25 cellular contexts compared by ENCODE assay signal in the genomic region with DNA sequence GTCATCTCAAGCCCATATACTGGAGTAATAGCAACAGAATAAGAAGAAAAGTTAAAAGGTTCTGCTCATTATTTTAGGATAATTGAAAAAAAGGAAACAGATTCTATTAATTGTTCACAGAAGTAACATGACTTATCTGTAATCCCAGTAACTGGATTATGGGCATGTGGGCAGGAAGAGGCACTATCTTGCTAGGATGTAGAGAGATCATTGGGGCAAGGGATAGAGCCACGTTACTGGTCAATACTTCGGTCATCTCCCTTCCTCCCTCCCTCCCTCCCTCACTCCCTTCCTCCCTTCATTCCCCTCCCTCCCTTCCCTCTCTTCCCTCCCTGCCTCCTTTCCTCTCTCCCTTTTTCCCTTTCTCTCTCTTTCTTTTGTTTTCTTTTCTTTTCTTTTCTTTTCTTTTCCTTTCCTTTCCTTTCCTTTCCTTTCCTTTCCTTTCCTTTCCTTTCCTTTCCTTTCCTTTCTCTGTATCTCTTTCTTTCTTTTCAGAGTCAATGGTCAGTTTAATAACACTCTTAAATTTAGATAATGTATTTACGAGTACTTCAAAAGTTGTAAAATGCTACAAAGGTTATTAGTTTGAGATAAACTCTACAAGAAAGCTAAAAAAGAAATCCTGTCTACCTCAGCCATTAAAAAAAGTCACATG.
DNase-seq lines count a peak whose midpoint lies in the region; ATAC-seq and TF ChIP-seq lines count a peak whose summit lies in the region.
"Had no signal": no experiment of that assay in that cellular context is flagged by ENCODE, and none has a peak within 500 bp of the region (broad histone marks: within the 10 kb centered on the region; RNA-seq: fewer than 3 reads in every experiment).

No MANE protein-coding gene starts in this region.

- no peak for ATAC-seq in left cardiac atrium
- ATAC-seq in GM19463 (IDR thresholded peaks at IDR 0.05; ENCODE audit: unreplicated experiment) = no peak
- no peak for ATAC-seq in HG02571 (IDR thresholded peaks at IDR 0.05; ENCODE audit: unreplicated experiment)
- ATAC-seq: A549, PC-3 had no signal

- H3K27ac ChIP-seq in right atrium auricular region = peak overlapping the region; percentile 39 to 93
- H3K27ac ChIP-seq in SK-N-SH (ENCODE audit: low read depth in 2 of 2, low read length in 1 of 2) = peak overlapping the region in 1 of 2 experiments; percentile 97; a peak in 2 of 4 replicates
- H3K27ac ChIP-seq: A549, HL-60, SJSA1 had no signal

- no peaks in the 10 kb centered on the region for H3K9me2 ChIP-seq in SK-N-SH

- H3K79me2 ChIP-seq in SK-N-SH (ENCODE audit: insufficient read depth) = no peaks in the 10 kb centered on the region

- H3K4me2 ChIP-seq in SK-N-SH = no peak overlapping the region
- H3K4me2 ChIP-seq: A549 had no signal

- CTCF ChIA-PET in SK-N-SH (lab: Yijun Ruan, JAX) = no interaction called here

- intact Hi-C loops in left cardiac atrium (cut with DNase I) = no loop called here

- peaks cover 0 to 29% of the 10 kb centered on the region in 2 donors for H3K4me1 ChIP-seq in right atrium auricular region
- peaks cover 0 to 74% of the 10 kb centered on the region in 2 experiments; a peak in 2 of 4 replicates for H3K4me1 ChIP-seq in SK-N-SH (ENCODE audit: control insufficient read depth in 1 of 2, insufficient read depth in 2 of 2, low read depth in 1 of 2, low read length in 1 of 2)
- H3K4me1 ChIP-seq: A549, HAP-1, SJSA1 had no signal

- no peaks in the 10 kb centered on the region for H3K36me3 Mint-ChIP-seq in nephron (ENCODE audit: low read depth)
- H3K36me3 Mint-ChIP-seq: CD4-positive, alpha-beta memory T cell had no signal

- TF ChIP-seq RAD21 in SK-N-SH (IDR thresholded peaks at IDR 0.05; ENCODE audit: low read length) = no peak

- no peaks in the 10 kb centered on the region for H4K20me1 ChIP-seq in SK-N-SH (ENCODE audit: insufficient read depth)

- peaks cover 79% of the 10 kb centered on the region for H3K4me1 Mint-ChIP-seq in nephron

- POLR2A ChIA-PET in SK-N-SH (lab: Yijun Ruan, JAX) = no interaction called here

- peak in 1 of 2 experiments; percentile 57; a peak in 1 of 4 replicates for TF ChIP-seq EP300 in SK-N-SH (IDR thresholded peaks at IDR 0.05; ENCODE audit: borderline replicate concordance in 1 of 2, low read depth in 1 of 2, low read length in 1 of 2)

- H3K27me3 ChIP-seq in right atrium auricular region (no peaks in the 10 kb centered on the region), SK-N-SH (ENCODE audit: insufficient read depth) (no peaks in the 10 kb centered on the region)

- DNase-seq in right atrium auricular region (ENCODE audit: low spot score) = no peak
- DNase-seq in left cardiac atrium = no peak
- peak; percentile 42 for DNase-seq in SK-N-SH
- no peak for DNase-seq in NCI-H345 treated with DMSO at 0.1 percent for 48 hours (lab: John Stamatoyannopoulos, UW; ENCODE audit: unreplicated experiment)
- DNase-seq: CD4-positive, alpha-beta memory T cell; COR-L47; GOT3; Kasumi-1; MV-4-11; NCI-H1105; NCI-H1436 treated with DMSO at 0.1 percent for 48 hours; NCI-H187 treated with DMSO at 0.1 percent for 48 hours; NCI-H2171 treated with DMSO at 0.1 percent for 48 hours; NCI-H345; NCI-H524; NCI-H748 treated with DMSO at 0.1 percent for 48 hours; NK-92 treated with Interleukin-12 subunit alpha and Interleukin-12 subunit beta, amount 100 ng/mL, for 24 hours; PC-3 had no signal

- H3K27me3 Mint-ChIP-seq in nephron (ENCODE audit: low read depth) = peaks cover 17% of the 10 kb centered on the region

- H3K27ac Mint-ChIP-seq in nephron = peak overlapping the region; percentile 37 to 70 (median 48)
- H3K27ac Mint-ChIP-seq: CD4-positive, alpha-beta memory T cell had no signal

- H3K36me3 ChIP-seq in right atrium auricular region = no peaks in the 10 kb centered on the region
- H3K36me3 ChIP-seq in SK-N-SH (replicated peaks in 1 of 2; ENCODE audit: control insufficient read depth in 1 of 2, insufficient read depth in 2 of 2, low read length in 1 of 2) = peaks cover 0 to 1% of the 10 kb centered on the region in 2 experiments
- H3K36me3 ChIP-seq: HAP-1, SJSA1 had no signal

- H3K9ac ChIP-seq in SK-N-SH = no peak overlapping the region

- no peaks in the 10 kb centered on the region for H3F3A ChIP-seq in SK-N-SH (replicated peaks; ENCODE audit: insufficient read depth)

- H3K4me3 Mint-ChIP-seq in nephron = no peak overlapping the region
- H3K4me3 Mint-ChIP-seq: CD4-positive, alpha-beta memory T cell had no signal

- H3K4me3 ChIP-seq in right atrium auricular region = no peak overlapping the region
- no peak overlapping the region for H3K4me3 ChIP-seq in SK-N-SH (ENCODE audit: low read depth in 2 of 2, low read length in 1 of 2)
- H3K4me3 ChIP-seq: A549, HAP-1, SJSA1 had no signal

- 52% methylated on average over 3 of the region's 3 CpGs for WGBS in SK-N-SH (ENCODE audit: low lambda C conversion rate)

- no peak overlapping the region for H2AFZ ChIP-seq in SK-N-SH (ENCODE audit: low read depth)

- TF ChIP-seq CTCF in right atrium auricular region (IDR thresholded peaks at IDR 0.05) (no peak), SK-N-SH (IDR thresholded peaks at IDR 0.05) (no peak), nephron (IDR thresholded peaks at IDR 0.05; ENCODE audit: unreplicated experiment in 3 of 3) (no peak)

- H3K9me3 ChIP-seq in right atrium auricular region = no peaks in the 10 kb centered on the region
- H3K9me3 ChIP-seq in SK-N-SH = no peaks in the 10 kb centered on the region
- H3K9me3 ChIP-seq: A549, HAP-1, SJSA1 had no signal

- no peaks in the 10 kb centered on the region for H3K9me3 Mint-ChIP-seq in nephron
- H3K9me3 Mint-ChIP-seq: CD4-positive, alpha-beta memory T cell had no signal

TF ChIP-seq in SK-N-SH, 30 proteins besides CTCF, POLR2A, EP300 and RAD21:
- no peak for TF ChIP-seq ELF1 (IDR thresholded peaks at IDR 0.05)
- TF ChIP-seq MEF2A (IDR thresholded peaks at IDR 0.05; ENCODE audit: borderline replicate concordance, low read depth) = no peak
- no peak for TF ChIP-seq CHD2 (IDR thresholded peaks at IDR 0.05; ENCODE audit: low read length, partially characterized antibody)
- no peak for TF ChIP-seq RXRA (IDR thresholded peaks at IDR 0.05; ENCODE audit: borderline replicate concordance, low read depth)
- TF ChIP-seq, protein P1, sequence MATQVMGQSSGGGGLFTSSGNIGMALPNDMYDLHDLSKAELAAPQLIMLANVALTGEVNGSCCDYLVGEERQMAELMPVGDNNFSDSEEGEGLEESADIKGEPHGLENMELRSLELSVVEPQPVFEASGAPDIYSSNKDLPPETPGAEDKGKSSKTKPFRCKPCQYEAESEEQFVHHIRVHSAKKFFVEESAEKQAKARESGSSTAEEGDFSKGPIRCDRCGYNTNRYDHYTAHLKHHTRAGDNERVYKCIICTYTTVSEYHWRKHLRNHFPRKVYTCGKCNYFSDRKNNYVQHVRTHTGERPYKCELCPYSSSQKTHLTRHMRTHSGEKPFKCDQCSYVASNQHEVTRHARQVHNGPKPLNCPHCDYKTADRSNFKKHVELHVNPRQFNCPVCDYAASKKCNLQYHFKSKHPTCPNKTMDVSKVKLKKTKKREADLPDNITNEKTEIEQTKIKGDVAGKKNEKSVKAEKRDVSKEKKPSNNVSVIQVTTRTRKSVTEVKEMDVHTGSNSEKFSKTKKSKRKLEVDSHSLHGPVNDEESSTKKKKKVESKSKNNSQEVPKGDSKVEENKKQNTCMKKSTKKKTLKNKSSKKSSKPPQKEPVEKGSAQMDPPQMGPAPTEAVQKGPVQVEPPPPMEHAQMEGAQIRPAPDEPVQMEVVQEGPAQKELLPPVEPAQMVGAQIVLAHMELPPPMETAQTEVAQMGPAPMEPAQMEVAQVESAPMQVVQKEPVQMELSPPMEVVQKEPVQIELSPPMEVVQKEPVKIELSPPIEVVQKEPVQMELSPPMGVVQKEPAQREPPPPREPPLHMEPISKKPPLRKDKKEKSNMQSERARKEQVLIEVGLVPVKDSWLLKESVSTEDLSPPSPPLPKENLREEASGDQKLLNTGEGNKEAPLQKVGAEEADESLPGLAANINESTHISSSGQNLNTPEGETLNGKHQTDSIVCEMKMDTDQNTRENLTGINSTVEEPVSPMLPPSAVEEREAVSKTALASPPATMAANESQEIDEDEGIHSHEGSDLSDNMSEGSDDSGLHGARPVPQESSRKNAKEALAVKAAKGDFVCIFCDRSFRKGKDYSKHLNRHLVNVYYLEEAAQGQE (IDR thresholded peaks at IDR 0.05; ENCODE audit: low read depth, low read length) = no peak
